Comparison of ENCODE assay signal across 9 cellular contexts in the genomic region with DNA sequence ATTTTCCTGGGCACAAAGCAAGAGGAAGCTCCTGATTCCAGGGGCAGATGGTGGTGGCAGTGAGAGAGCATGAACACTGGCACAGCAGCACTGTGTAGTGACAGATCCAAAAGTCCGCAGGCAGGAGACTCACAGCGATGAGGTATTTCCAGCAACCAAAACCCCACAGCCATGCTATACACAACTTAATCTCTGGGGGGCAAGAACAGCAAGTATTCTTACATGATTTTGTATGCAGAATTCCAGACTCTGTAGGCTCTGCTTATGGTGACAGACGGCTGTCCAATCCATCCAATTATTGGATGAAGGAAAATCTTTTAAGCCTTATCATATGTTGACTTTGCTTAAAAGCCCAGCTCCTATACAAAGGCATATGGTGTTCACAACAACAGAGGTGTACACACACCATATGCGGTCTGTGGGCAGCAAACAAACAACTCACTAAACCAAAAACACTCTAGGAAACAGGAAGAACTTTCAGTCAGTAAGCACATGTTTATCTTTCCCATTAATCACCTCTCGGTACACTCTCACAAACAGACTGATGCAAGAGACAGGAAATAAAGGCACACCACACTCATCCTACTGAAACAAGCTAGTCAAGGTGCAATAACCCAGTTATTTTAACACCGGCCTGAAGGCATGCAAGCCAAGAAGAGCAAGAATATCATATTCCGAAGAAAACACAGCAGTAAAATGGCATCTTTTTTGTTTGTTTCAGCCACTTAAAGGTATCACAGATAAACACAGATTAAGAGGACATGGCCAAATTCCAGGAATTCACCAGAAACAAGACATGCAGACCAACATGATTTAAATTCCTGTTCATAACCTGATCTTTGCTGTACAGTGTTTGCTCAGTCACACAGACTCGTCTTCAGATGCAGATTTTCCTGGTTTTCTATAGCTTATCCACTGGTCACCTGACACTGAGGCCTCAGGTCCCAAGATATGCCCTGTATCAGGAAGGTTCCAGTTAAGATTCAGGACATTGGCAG. TPM values are rescaled to one million over a fixed set of nuclear protein-coding genes. Genes with fewer than 3 reads are reported as not detected.
DNase-seq lines count a peak whose midpoint lies in the region; ATAC-seq and TF ChIP-seq lines count a peak whose summit lies in the region.
"Had no signal": no experiment of that assay in that cellular context is flagged by ENCODE, and none has a peak within 500 bp of the region (broad histone marks: within the 10 kb centered on the region; RNA-seq: fewer than 3 reads in every experiment).

No MANE protein-coding gene starts in this region.

- H3F3A ChIP-seq in neural progenitor cell (ENCODE audit: low read depth): no peaks in the 10 kb centered on the region

- H3K79me2 ChIP-seq in neural progenitor cell (ENCODE audit: low read depth): no peaks in the 10 kb centered on the region

- H3K27ac Mint-ChIP-seq in chondrocyte (ENCODE audit: unreplicated experiment) (peak overlapping the region; percentile 97), neural progenitor cell (peak overlapping the region; percentile 20)

- H3K36me3 ChIP-seq in neural progenitor cell: no peaks in the 10 kb centered on the region
- H3K36me3 ChIP-seq in tibial nerve: peaks cover 0 to 20% (median 0%) of the 10 kb centered on the region in 3 donors

- no peaks in the 10 kb centered on the region for H4K20me1 ChIP-seq in neural progenitor cell (ENCODE audit: low read depth)

- no peaks in the 10 kb centered on the region for H3K27me3 ChIP-seq in neural progenitor cell
- H3K27me3 ChIP-seq in tibial nerve: no peaks in the 10 kb centered on the region

- no peak overlapping the region for H2AFZ ChIP-seq in neural progenitor cell (replicated peaks)

- no peak overlapping the region for H3K4me2 ChIP-seq in neural progenitor cell

- H3K27ac ChIP-seq in neural progenitor cell (no peak overlapping the region), tibial nerve (no peak overlapping the region)

- ATAC-seq in HG02884 (IDR thresholded peaks at IDR 0.05; ENCODE audit: unreplicated experiment): no peak

- no peak for TF ChIP-seq POLR2A in tibial nerve (IDR thresholded peaks at IDR 0.05)

- H3K9ac ChIP-seq in neural progenitor cell: no peak overlapping the region

- peak; percentile 80 for DNase-seq in AG09309 (ENCODE audit: low read depth)
- peak; percentile 90 for DNase-seq in LoVo (ENCODE audit: low spot score)
- peak; percentile 69 for DNase-seq in RPMI8226
- DNase-seq in chondrocyte (ENCODE audit: low spot score): no peak
- DNase-seq in neural progenitor cell (ENCODE audit: low spot score): no peak
- no peak for DNase-seq in tibial nerve (ENCODE audit: low spot score in 2 of 2)
- DNase-seq: naive B cell had no signal

- H3K9me3 Mint-ChIP-seq in chondrocyte (ENCODE audit: low read depth): no peaks in the 10 kb centered on the region
- H3K9me3 Mint-ChIP-seq in neural progenitor cell: no peaks in the 10 kb centered on the region
- H3K9me3 Mint-ChIP-seq: naive B cell had no signal

- TF ChIP-seq CTCF in AG09309 (IDR thresholded peaks at IDR 0.05; ENCODE audit: control insufficient read depth, insufficient read depth, low read depth, low read length, missing control alignments) (peak; percentile 10), GM12873 (IDR thresholded peaks at IDR 0.05; ENCODE audit: insufficient read depth, low read depth, low read length, missing control alignments) (peak; percentile 7), chondrocyte (IDR thresholded peaks at IDR 0.05) (peak; percentile 52), neural progenitor cell (IDR thresholded peaks at IDR 0.05) (no peak), tibial nerve (IDR thresholded peaks at IDR 0.05) (no peak)

- 65 to 66% methylated on average over 8 of the region's 8 CpGs for WGBS in tibial nerve, 2 donors

- H3K4me3 ChIP-seq in AG09309 (ENCODE audit: control insufficient read depth, low read depth, low read length): no peak overlapping the region
- H3K4me3 ChIP-seq in neural progenitor cell: no peak overlapping the region
- H3K4me3 ChIP-seq in tibial nerve: no peak overlapping the region

- peaks cover 8% of the 10 kb centered on the region for H3K36me3 Mint-ChIP-seq in chondrocyte (ENCODE audit: low read depth)
- H3K36me3 Mint-ChIP-seq in neural progenitor cell: no peaks in the 10 kb centered on the region
- H3K36me3 Mint-ChIP-seq: naive B cell had no signal

- TF ChIP-seq EP300 in tibial nerve (IDR thresholded peaks at IDR 0.05): no peak

- H3K4me3 Mint-ChIP-seq in chondrocyte (ENCODE audit: unreplicated experiment) (no peak overlapping the region), neural progenitor cell (no peak overlapping the region)
- H3K4me3 Mint-ChIP-seq: naive B cell had no signal

- peaks cover under 1% of the 10 kb centered on the region for H3K4me1 Mint-ChIP-seq in chondrocyte (ENCODE audit: low read depth)
- peaks cover 6% of the 10 kb centered on the region for H3K4me1 Mint-ChIP-seq in neural progenitor cell

- H3K4me1 ChIP-seq in neural progenitor cell: peaks cover 11% of the 10 kb centered on the region
- H3K4me1 ChIP-seq in tibial nerve: peaks cover 0 to 37% (median 16%) of the 10 kb centered on the region in 4 donors

- H3K27me3 Mint-ChIP-seq in chondrocyte (ENCODE audit: low read depth) (no peaks in the 10 kb centered on the region), neural progenitor cell (ENCODE audit: insufficient read depth, low read depth) (no peaks in the 10 kb centered on the region)
- H3K27me3 Mint-ChIP-seq: naive B cell had no signal

- H3K9me3 ChIP-seq in neural progenitor cell (ENCODE audit: low read depth) (no peaks in the 10 kb centered on the region), tibial nerve (no peaks in the 10 kb centered on the region)

RNA-seq across cellular contexts. Expression of gene ERN1, which starts 47.8 kb away (rescaled TPM):
- total RNA-seq in chondrocyte (12.1 to 18.2 TPM (median 14.9 TPM) in 3 replicates), neural progenitor cell (ENCODE audit: low replicate concordance) (2.4 and 4.3 TPM in 2 replicates), tibial nerve (10 to 100 TPM in 3 of 4 donors, 1 to 10 TPM in 1; 8.7 to 17.7 (median 13.5) TPM)

Comparison
In these comparisons a context has a peak if more than half of its experiments do, and no peak if none do; other contexts are left out.
1. DNase-seq: peak in AG09309 (single experiment), LoVo (single experiment) and RPMI8226 (single experiment); none in chondrocyte (single experiment), neural progenitor cell (single experiment) and tibial nerve (0 of 2).
2. CTCF ChIP-seq: peak in AG09309 (single experiment), GM12873 (single experiment) and chondrocyte (single experiment); none in neural progenitor cell (single experiment) and tibial nerve (0 of 5).